Comparison of ENCODE assay signal across 1 cellular context in the genomic region with DNA sequence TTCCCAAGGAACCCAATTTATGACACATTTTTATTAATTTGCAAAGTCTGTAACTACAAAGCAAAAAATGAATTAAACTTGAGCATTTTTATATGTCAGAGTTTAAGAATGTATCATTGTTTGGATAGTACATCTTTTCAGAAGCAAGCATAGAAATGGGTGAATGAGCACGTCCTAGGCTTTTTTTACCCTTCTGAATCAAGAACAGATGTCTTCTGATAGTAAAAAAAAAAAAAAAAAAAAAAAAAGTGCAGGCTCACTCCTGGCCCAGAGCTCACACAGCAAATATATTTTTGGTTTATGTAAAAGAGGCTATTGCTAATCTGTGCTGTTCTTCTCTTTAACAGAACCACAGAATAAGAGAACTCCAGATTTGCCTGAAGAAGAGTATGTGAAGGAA.
TF ChIP-seq lines count a peak whose summit lies in the region.

No MANE protein-coding gene starts in this region.

TF ChIP-seq in GM12878, 131 proteins besides CTCF, POLR2A, EP300 and RAD21:
- TF ChIP-seq IRF4 (IDR thresholded peaks at IDR 0.05; ENCODE audit: low read depth, low read length) (no peak), YBX1 (IDR thresholded peaks at IDR 0.05) (no peak), MYB (IDR thresholded peaks at IDR 0.05; ENCODE audit: borderline replicate concordance, low read depth, low read length) (no peak), TCF3 (IDR thresholded peaks at IDR 0.05; ENCODE audit: borderline replicate concordance, insufficient read depth, low read depth, low read length) (no peak), KAT2A (conservative IDR thresholded peaks at IDR 0.05; ENCODE audit: control insufficient read depth, low read depth, low read length) (no peak), GATAD2B (conservative IDR thresholded peaks at IDR 0.05; ENCODE audit: low read depth) (no peak), CHD2 (IDR thresholded peaks at IDR 0.05; ENCODE audit: borderline replicate concordance, low read depth, low read length) (no peak), ZNF384 (IDR thresholded peaks at IDR 0.05; ENCODE audit: borderline replicate concordance, low read depth, low read length) (no peak), ZBTB4 (CRISPR knock-in tag; IDR thresholded peaks at IDR 0.05) (no peak), SMC3 (IDR thresholded peaks at IDR 0.05; ENCODE audit: borderline replicate concordance, low read length) (no peak), TAF1 (IDR thresholded peaks at IDR 0.05; ENCODE audit: borderline replicate concordance, low read depth, low read length) (no peak), EGR1 (IDR thresholded peaks at IDR 0.05; ENCODE audit: borderline replicate concordance in 1 of 2, low read depth in 2 of 2, low read length in 2 of 2) (no peak), BACH1 (IDR thresholded peaks at IDR 0.05; ENCODE audit: borderline replicate concordance) (no peak), ETV6 (conservative IDR thresholded peaks at IDR 0.05 in 1 of 2, IDR thresholded peaks at IDR 0.05 in 1 of 2; ENCODE audit: borderline replicate concordance in 1 of 2, low read depth in 1 of 2) (no peak), JUND (IDR thresholded peaks at IDR 0.05; ENCODE audit: low read depth, low read length) (no peak), E4F1 (IDR thresholded peaks at IDR 0.05; ENCODE audit: borderline replicate concordance, partially characterized antibody) (no peak), STAT3 (IDR thresholded peaks at IDR 0.05; ENCODE audit: low read depth, low read length) (no peak)
- TF ChIP-seq, protein P1, sequence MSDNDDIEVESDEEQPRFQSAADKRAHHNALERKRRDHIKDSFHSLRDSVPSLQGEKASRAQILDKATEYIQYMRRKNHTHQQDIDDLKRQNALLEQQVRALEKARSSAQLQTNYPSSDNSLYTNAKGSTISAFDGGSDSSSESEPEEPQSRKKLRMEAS (IDR thresholded peaks at IDR 0.05; ENCODE audit: low read depth, low read length) = no peak
